In the genomic region with DNA sequence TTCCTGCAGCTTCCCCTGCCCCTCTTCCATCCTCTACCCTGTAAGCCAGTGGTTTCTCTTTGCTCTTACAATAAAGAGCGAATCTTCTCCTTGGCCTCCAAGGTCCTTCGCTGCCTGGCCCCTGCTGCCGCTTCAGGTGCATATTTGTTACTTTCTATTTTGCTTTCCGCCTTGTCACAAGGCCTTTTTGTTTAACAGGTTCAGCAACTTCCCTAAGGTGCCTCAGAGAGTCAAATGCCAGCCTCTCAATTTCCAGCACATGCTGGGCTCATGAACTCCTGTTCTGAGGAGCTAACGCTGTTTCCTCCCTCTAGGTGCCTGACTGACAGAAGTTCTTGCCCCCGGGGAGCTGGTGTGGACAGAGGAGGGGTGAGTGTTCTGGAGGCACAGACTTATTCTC, we compare ENCODE assay signal across 24 cellular contexts. TPM values are rescaled to one million over a fixed set of nuclear protein-coding genes. Genes with fewer than 3 reads are reported as not detected.
A peak's percentile ranks its signal among the peaks of the same experiment; 100 is the strongest.
DNase-seq lines count a peak whose midpoint lies in the region; ATAC-seq, FAIRE-seq and TF ChIP-seq lines count a peak whose summit lies in the region.
"Had no signal": no experiment of that assay in that cellular context is flagged by ENCODE, and none has a peak within 500 bp of the region (broad histone marks: within the 10 kb centered on the region; RNA-seq: fewer than 3 reads in every experiment).

No MANE protein-coding gene starts in this region.

- H3K4me1 ChIP-seq in lower lobe of right lung (peaks cover 48% of the 10 kb centered on the region), small intestine (ENCODE audit: control insufficient read depth in 2 of 2, insufficient read depth in 1 of 2, low read depth in 1 of 2, low read length in 1 of 2) (peaks cover 0 to 2% of the 10 kb centered on the region in 2 donors)

- DNase-seq in Calu3 (peak; percentile 49), lower lobe of right lung (no peak), small intestine (peak; percentile 66), anterior cingulate cortex (lab: John Stamatoyannopoulos, UW) (no peak), RWPE1 (ENCODE audit: low spot score) (no peak)
- DNase-seq in natural killer cell treated with Interleukin-12 subunit alpha and Interleukin-12 subunit beta and Interleukin-15 and Interleukin-18, amount 100 ng/mL, for 72 hours (ENCODE audit: low spot score), result no peak
- DNase-seq in activated T-helper 2 cell treated with anti-CD3 and anti-CD28 coated beads, Interferon-gamma antibody, Interleukin-2, Interleukin-4, amounts not matched to agents 10 μg/mL and 5 μg/mL and 100 μg/mL, durations not matched to agents 14 hours and 24 hours and 36 hours (ENCODE audit: low spot score), result no peak
- DNase-seq: activated CD8-positive, alpha-beta T cell treated with anti-CD3 and anti-CD28 coated beads for 36 hours; activated naive CD4-positive, alpha-beta T cell treated with anti-CD3 and anti-CD28 coated beads for 36 hours; activated T-cell treated with anti-CD3 and anti-CD28 coated beads, Interleukin-2, amount 50 U/mL, for 1 hour; aorta; CD8-positive, alpha-beta memory T cell; cerebellar nuclear complex; effector CD4-positive, alpha-beta T cell; H7; NCI-H1417 treated with DMSO at 0.1 percent for 48 hours; NCI-H69; occipital lobe; T-helper 9 cell had no signal

- H3K36me3 Mint-ChIP-seq in Calu3 (ENCODE audit: insufficient read depth, unreplicated experiment), result peaks cover 23% of the 10 kb centered on the region
- no peaks in the 10 kb centered on the region for H3K36me3 Mint-ChIP-seq in dendritic cell treated with granulocyte-macrophage colony-stimulating factor and Interleukin-4, amounts not matched to agents 40 ng/mL and 50 ng/mL, for 4 days (ENCODE audit: low read depth)
- no peaks in the 10 kb centered on the region for H3K36me3 Mint-ChIP-seq in natural killer cell treated with Interleukin-12 subunit alpha and Interleukin-12 subunit beta and Interleukin-15 and Interleukin-18, amount 100 ng/mL, for 72 hours
- no peaks in the 10 kb centered on the region for H3K36me3 Mint-ChIP-seq in activated T-helper 2 cell treated with anti-CD3 and anti-CD28 coated beads, Interferon-gamma antibody, Interleukin-2, Interleukin-4, amounts not matched to agents 10 μg/mL and 5 μg/mL and 100 μg/mL, durations not matched to agents 14 hours and 24 hours and 36 hours (ENCODE audit: low read depth)
- H3K36me3 Mint-ChIP-seq: CD8-positive, alpha-beta memory T cell had no signal

- intact Hi-C loops in Calu3 (cut with micrococcal nuclease; ENCODE audit: unreplicated experiment), result no loop called here
- intact Hi-C loops in dendritic cell treated with granulocyte-macrophage colony-stimulating factor and Interleukin-4, amounts not matched to agents 40 ng/mL and 50 ng/mL, for 4 days (cut with micrococcal nuclease), result no loop called here
- intact Hi-C loops in lower lobe of right lung (cut with DNase I), result no loop called here
- intact Hi-C loops in activated T-helper 2 cell treated with anti-CD3 and anti-CD28 coated beads, Interferon-gamma antibody, Interleukin-2, Interleukin-4, amounts not matched to agents 10 μg/mL and 5 μg/mL and 100 μg/mL, durations not matched to agents 14 hours and 24 hours and 36 hours (cut with micrococcal nuclease), result no loop called here

- no peaks in the 10 kb centered on the region for H3K9me3 Mint-ChIP-seq in Calu3 (ENCODE audit: low read depth, unreplicated experiment)
- H3K9me3 Mint-ChIP-seq in dendritic cell treated with granulocyte-macrophage colony-stimulating factor and Interleukin-4, amounts not matched to agents 40 ng/mL and 50 ng/mL, for 4 days, result no peaks in the 10 kb centered on the region
- no peaks in the 10 kb centered on the region for H3K9me3 Mint-ChIP-seq in natural killer cell treated with Interleukin-12 subunit alpha and Interleukin-12 subunit beta and Interleukin-15 and Interleukin-18, amount 100 ng/mL, for 72 hours
- H3K9me3 Mint-ChIP-seq in activated T-helper 2 cell treated with anti-CD3 and anti-CD28 coated beads, Interferon-gamma antibody, Interleukin-2, Interleukin-4, amounts not matched to agents 10 μg/mL and 5 μg/mL and 100 μg/mL, durations not matched to agents 14 hours and 24 hours and 36 hours, result no peaks in the 10 kb centered on the region
- H3K9me3 Mint-ChIP-seq: activated CD8-positive, alpha-beta T cell treated with anti-CD3 and anti-CD28 coated beads for 36 hours; activated naive CD4-positive, alpha-beta T cell treated with anti-CD3 and anti-CD28 coated beads for 36 hours; CD8-positive, alpha-beta memory T cell had no signal

- peak overlapping the region; percentile 56 for H3K27ac ChIP-seq in lower lobe of right lung
- H3K27ac ChIP-seq in small intestine (ENCODE audit: low read depth in 1 of 2, low read length in 1 of 2), result peak overlapping the region in 1 of 2 donors; percentile 32
- no peak overlapping the region for H3K27ac ChIP-seq in RWPE1
- H3K27ac ChIP-seq: esophagus muscularis mucosa, KMS-11 had no signal

- peak overlapping the region; percentile 29 for H3K4me3 Mint-ChIP-seq in Calu3 (ENCODE audit: low read depth, unreplicated experiment)
- no peak overlapping the region for H3K4me3 Mint-ChIP-seq in dendritic cell treated with granulocyte-macrophage colony-stimulating factor and Interleukin-4, amounts not matched to agents 40 ng/mL and 50 ng/mL, for 4 days
- no peak overlapping the region for H3K4me3 Mint-ChIP-seq in natural killer cell treated with Interleukin-12 subunit alpha and Interleukin-12 subunit beta and Interleukin-15 and Interleukin-18, amount 100 ng/mL, for 72 hours
- H3K4me3 Mint-ChIP-seq in activated T-helper 2 cell treated with anti-CD3 and anti-CD28 coated beads, Interferon-gamma antibody, Interleukin-2, Interleukin-4, amounts not matched to agents 10 μg/mL and 5 μg/mL and 100 μg/mL, durations not matched to agents 14 hours and 24 hours and 36 hours (ENCODE audit: low read depth), result no peak overlapping the region
- H3K4me3 Mint-ChIP-seq: activated CD8-positive, alpha-beta T cell treated with anti-CD3 and anti-CD28 coated beads for 36 hours; activated naive CD4-positive, alpha-beta T cell treated with anti-CD3 and anti-CD28 coated beads for 36 hours; CD8-positive, alpha-beta memory T cell had no signal

- whole genome bisulfite sequencing in small intestine, 3 donors, result 13 to 61% (median 28%) methylated on average over 6 of the region's 6 CpGs

- peak overlapping the region; percentile 42 for H3K27ac Mint-ChIP-seq in Calu3 (ENCODE audit: unreplicated experiment)
- peak overlapping the region; percentile 93 for H3K27ac Mint-ChIP-seq in dendritic cell treated with granulocyte-macrophage colony-stimulating factor and Interleukin-4, amounts not matched to agents 40 ng/mL and 50 ng/mL, for 4 days
- no peak overlapping the region for H3K27ac Mint-ChIP-seq in natural killer cell treated with Interleukin-12 subunit alpha and Interleukin-12 subunit beta and Interleukin-15 and Interleukin-18, amount 100 ng/mL, for 72 hours
- H3K27ac Mint-ChIP-seq in activated T-helper 2 cell treated with anti-CD3 and anti-CD28 coated beads, Interferon-gamma antibody, Interleukin-2, Interleukin-4, amounts not matched to agents 10 μg/mL and 5 μg/mL and 100 μg/mL, durations not matched to agents 14 hours and 24 hours and 36 hours, result no peak overlapping the region
- H3K27ac Mint-ChIP-seq: activated CD8-positive, alpha-beta T cell treated with anti-CD3 and anti-CD28 coated beads for 36 hours; activated naive CD4-positive, alpha-beta T cell treated with anti-CD3 and anti-CD28 coated beads for 36 hours had no signal

- H3K36me3 ChIP-seq in lower lobe of right lung, result no peaks in the 10 kb centered on the region
- no peaks in the 10 kb centered on the region for H3K36me3 ChIP-seq in small intestine (ENCODE audit: control insufficient read depth in 2 of 2, insufficient read depth in 2 of 2, low read length in 2 of 2)
- H3K36me3 ChIP-seq: esophagus muscularis mucosa had no signal

- peak; percentile 61 to 74 for ATAC-seq in lower lobe of right lung
- ATAC-seq in natural killer cell treated with Interleukin-12 subunit alpha and Interleukin-12 subunit beta and Interleukin-15 and Interleukin-18, amount 100 ng/mL, for 72 hours, result no peak
- ATAC-seq: activated CD8-positive, alpha-beta T cell treated with anti-CD3 and anti-CD28 coated beads for 36 hours; left lobe of liver; sciatic nerve had no signal

- POLR2A ChIA-PET in RWPE1 (lab: Yijun Ruan, JAX; ENCODE audit: low non-redundant PET), result interaction anchor here (1.3 kb wide), 1 partner anchor 9 kb away, joined by 3 read pairs; no protein-coding TSS in a partner anchor

- CTCF ChIA-PET in Calu3 (lab: Charles Lee) (interaction anchor here (0.9 to 2.8 kb wide), 4 partner anchors 17 to 119 kb away, joined by 3 to 9 read pairs (median 4); no protein-coding TSS in a partner anchor), RWPE1 (lab: Yijun Ruan, JAX) (interaction anchor here (0.7 to 1.1 kb wide), 4 partner anchors 9 to 988 kb away, joined by 3 to 4 read pairs (median 3); no protein-coding TSS in a partner anchor)

- H3K27me3 Mint-ChIP-seq in Calu3 (ENCODE audit: unreplicated experiment), result no peaks in the 10 kb centered on the region
- peaks cover 10% of the 10 kb centered on the region for H3K27me3 Mint-ChIP-seq in dendritic cell treated with granulocyte-macrophage colony-stimulating factor and Interleukin-4, amounts not matched to agents 40 ng/mL and 50 ng/mL, for 4 days
- H3K27me3 Mint-ChIP-seq in natural killer cell treated with Interleukin-12 subunit alpha and Interleukin-12 subunit beta and Interleukin-15 and Interleukin-18, amount 100 ng/mL, for 72 hours, result peaks cover 7 to 9% of the 10 kb centered on the region in 2 donors
- peaks cover 14% of the 10 kb centered on the region for H3K27me3 Mint-ChIP-seq in activated T-helper 2 cell treated with anti-CD3 and anti-CD28 coated beads, Interferon-gamma antibody, Interleukin-2, Interleukin-4, amounts not matched to agents 10 μg/mL and 5 μg/mL and 100 μg/mL, durations not matched to agents 14 hours and 24 hours and 36 hours (ENCODE audit: low read depth)

- no peak overlapping the region for H3K4me3 ChIP-seq in lower lobe of right lung
- no peak overlapping the region for H3K4me3 ChIP-seq in small intestine (ENCODE audit: low read depth in 1 of 2, low read length in 2 of 2)
- H3K4me3 ChIP-seq: esophagus muscularis mucosa had no signal

- BruUV-seq in Calu3 (replicated peaks; lab: Mats Ljungman, UMichigan), result no TSS peak

- H3K9me3 ChIP-seq in lower lobe of right lung (no peaks in the 10 kb centered on the region), small intestine (ENCODE audit: control insufficient read depth, low read depth) (no peaks in the 10 kb centered on the region)
- H3K9me3 ChIP-seq: esophagus muscularis mucosa had no signal

- FAIRE-seq in small intestine (lab: Jason Lieb, UNC), result no peak

- H3K4me1 Mint-ChIP-seq in Calu3 (ENCODE audit: low read depth, unreplicated experiment), result peaks cover 38% of the 10 kb centered on the region
- peaks cover 65% of the 10 kb centered on the region for H3K4me1 Mint-ChIP-seq in dendritic cell treated with granulocyte-macrophage colony-stimulating factor and Interleukin-4, amounts not matched to agents 40 ng/mL and 50 ng/mL, for 4 days (ENCODE audit: low read depth)
- H3K4me1 Mint-ChIP-seq in natural killer cell treated with Interleukin-12 subunit alpha and Interleukin-12 subunit beta and Interleukin-15 and Interleukin-18, amount 100 ng/mL, for 72 hours (ENCODE audit: low read depth in 2 of 2), result no peaks in the 10 kb centered on the region
- H3K4me1 Mint-ChIP-seq in activated T-helper 2 cell treated with anti-CD3 and anti-CD28 coated beads, Interferon-gamma antibody, Interleukin-2, Interleukin-4, amounts not matched to agents 10 μg/mL and 5 μg/mL and 100 μg/mL, durations not matched to agents 14 hours and 24 hours and 36 hours (ENCODE audit: low read depth), result no peaks in the 10 kb centered on the region
- H3K4me1 Mint-ChIP-seq: CD8-positive, alpha-beta memory T cell had no signal

- no peak for TF ChIP-seq CTCF in Calu3 (IDR thresholded peaks at IDR 0.05; ENCODE audit: unreplicated experiment)
- TF ChIP-seq CTCF in lower lobe of right lung (IDR thresholded peaks at IDR 0.05), result no peak
- no peak for TF ChIP-seq CTCF in RWPE1 (conservative IDR thresholded peaks at IDR 0.05; ENCODE audit: low read depth)

- H3K27me3 ChIP-seq in lower lobe of right lung (ENCODE audit: low read depth) (no peaks in the 10 kb centered on the region), small intestine (ENCODE audit: control insufficient read depth in 2 of 2, insufficient read depth in 2 of 2, low read length in 2 of 2) (no peaks in the 10 kb centered on the region)

RNA-seq across cellular contexts. Expression of gene EPB41L1, which starts 42.4 kb away (rescaled TPM):
- 121 and 184 TPM in 2 replicates for total RNA-seq in Calu3 (2022)
- total RNA-seq in lower lobe of right lung, result 68.9 TPM
- polyA plus RNA-seq in small intestine, result 10 to 100 TPM; 10.5 to 14.2 (median 11.0) TPM
- total RNA-seq in natural killer cell treated with Interleukin-12 subunit alpha and Interleukin-12 subunit beta and Interleukin-15 and Interleukin-18, amount 100 ng/mL, for 72 hours, result under 1 TPM in 1 of 2 donors, not detected in 1; 0.21 TPM
- 0.41 and 0.46 TPM in 2 replicates for total RNA-seq in activated T-helper 2 cell treated with anti-CD3 and anti-CD28 coated beads, Interferon-gamma antibody, Interleukin-2, Interleukin-4, amounts not matched to agents 10 μg/mL and 5 μg/mL and 100 μg/mL, durations not matched to agents 14 hours and 24 hours and 36 hours
- polyA plus RNA-seq: CD8-positive, alpha-beta memory T cell had no signal

Comparison
In these comparisons a context has a peak if more than half of its experiments do, and no peak if none do; other contexts are left out.
1. DNase-seq: peak in Calu3 (single experiment) and small intestine (single experiment); none in lower lobe of right lung (single experiment), anterior cingulate cortex (0 of 58), natural killer cell treated with Interleukin-12 subunit alpha and Interleukin-12 subunit beta and Interleukin-15 and Interleukin-18, amount 100 ng/mL, for 72 hours (single experiment), RWPE1 (single experiment) and activated T-helper 2 cell treated with anti-CD3 and anti-CD28 coated beads, Interferon-gamma antibody, Interleukin-2, Interleukin-4, amounts not matched to agents 10 μg/mL and 5 μg/mL and 100 μg/mL, durations not matched to agents 14 hours and 24 hours and 36 hours (single experiment).
2. H3K27ac Mint-ChIP-seq: peak in Calu3 (single experiment) and dendritic cell treated with granulocyte-macrophage colony-stimulating factor and Interleukin-4, amounts not matched to agents 40 ng/mL and 50 ng/mL, for 4 days (single experiment); none in natural killer cell treated with Interleukin-12 subunit alpha and Interleukin-12 subunit beta and Interleukin-15 and Interleukin-18, amount 100 ng/mL, for 72 hours (0 of 2) and activated T-helper 2 cell treated with anti-CD3 and anti-CD28 coated beads, Interferon-gamma antibody, Interleukin-2, Interleukin-4, amounts not matched to agents 10 μg/mL and 5 μg/mL and 100 μg/mL, durations not matched to agents 14 hours and 24 hours and 36 hours (single experiment).
3. ATAC-seq: peak in lower lobe of right lung (2 of 2); none in natural killer cell treated with Interleukin-12 subunit alpha and Interleukin-12 subunit beta and Interleukin-15 and Interleukin-18, amount 100 ng/mL, for 72 hours (0 of 2).
4. RNA of gene EPB41L1, which starts 42.4 kb away (total RNA-seq): 121 to 184 TPM in Calu3 and 68.9 TPM in lower lobe of right lung (single experiment); 0.21 TPM in natural killer cell treated with Interleukin-12 subunit alpha and Interleukin-12 subunit beta and Interleukin-15 and Interleukin-18, amount 100 ng/mL, for 72 hours and 0.41 to 0.46 TPM in activated T-helper 2 cell treated with anti-CD3 and anti-CD28 coated beads, Interferon-gamma antibody, Interleukin-2, Interleukin-4, amounts not matched to agents 10 μg/mL and 5 μg/mL and 100 μg/mL, durations not matched to agents 14 hours and 24 hours and 36 hours; every median in the first group is over 10 times any median in the second.